8 cellular contexts compared by ENCODE assay signal in the genomic region with DNA sequence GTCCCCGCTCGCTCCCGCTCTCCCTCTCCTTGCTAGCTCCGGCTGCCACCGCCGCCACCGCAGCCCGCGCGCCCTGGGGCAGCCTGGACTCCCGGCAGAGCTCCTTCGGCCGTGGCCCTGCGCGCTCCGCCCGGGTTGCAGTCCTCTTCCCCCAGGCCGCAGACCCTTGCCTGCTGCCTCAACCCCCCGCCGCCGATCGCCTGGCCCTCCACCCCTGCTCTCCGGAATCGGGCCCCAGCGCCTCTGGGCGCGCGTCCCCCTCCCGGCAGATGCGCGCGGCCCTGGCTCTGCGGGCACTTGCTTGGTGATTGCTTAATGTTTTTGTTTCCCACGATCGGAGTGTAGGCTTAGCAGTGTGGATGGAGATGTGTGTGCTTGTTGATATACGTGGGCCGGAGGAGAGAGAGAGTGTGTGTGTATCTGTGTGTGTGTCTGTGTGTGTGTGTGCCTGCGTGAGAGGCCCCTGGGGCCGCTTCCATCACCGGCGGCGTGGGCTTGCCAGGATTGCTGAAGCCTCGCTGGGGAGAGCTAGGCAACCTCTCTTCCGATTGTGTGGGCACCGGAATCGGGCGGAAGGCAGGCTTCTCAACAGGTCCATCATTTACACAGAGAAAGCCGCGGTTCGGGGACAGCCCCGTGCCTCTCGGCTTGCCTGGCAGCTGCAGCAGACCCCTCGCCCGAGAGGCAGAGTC. TPM values are rescaled to one million over a fixed set of nuclear protein-coding genes. Genes with fewer than 3 reads are reported as not detected.
DNase-seq lines count a peak whose midpoint lies in the region; ATAC-seq and TF ChIP-seq lines count a peak whose summit lies in the region.

No MANE protein-coding gene starts in this region.

- POLR2A ChIA-PET in activated naive CD8-positive, alpha-beta T cell treated with anti-CD3 and anti-CD28 coated beads, Interleukin-2, amount 10 ng/mL, durations not matched to agents 7 days and 5 days (lab: Charles Lee) = no interaction called here

- H3K4me3 ChIP-seq in iPS DF 6.9 (ENCODE audit: low read length) (peak overlapping the region; percentile 1; the same call in 1 of the 2 replicates), smooth muscle cell (peak overlapping the region; percentile 36)

- H3K4me1 ChIP-seq in iPS DF 6.9 (ENCODE audit: control insufficient read depth, insufficient read depth, low read length) (peaks cover 11% of the 10 kb centered on the region), smooth muscle cell (ENCODE audit: low read depth) (peaks cover 5% of the 10 kb centered on the region)

- H3F3A ChIP-seq in smooth muscle cell (ENCODE audit: low read depth) = no peaks in the 10 kb centered on the region

- H3K27me3 Mint-ChIP-seq in CD14-positive monocyte (ENCODE audit: low read depth in 3 of 3) = peaks cover 65 to 85% (median 76%) of the 10 kb centered on the region in 3 donors
- H3K27me3 Mint-ChIP-seq in activated naive CD8-positive, alpha-beta T cell treated with anti-CD3 and anti-CD28 coated beads, Interleukin-2, amount 10 ng/mL, durations not matched to agents 7 days and 5 days = peaks cover 60% of the 10 kb centered on the region

- H3K4me3 Mint-ChIP-seq in CD14-positive monocyte = peak overlapping the region; percentile 47 to 85
- peak overlapping the region; percentile 65 for H3K4me3 Mint-ChIP-seq in activated naive CD8-positive, alpha-beta T cell treated with anti-CD3 and anti-CD28 coated beads, Interleukin-2, amount 10 ng/mL, durations not matched to agents 7 days and 5 days

- WGBS in iPS DF 6.9 (ENCODE audit: insufficient coverage, insufficient read length) = no CpG with 5 or more reads among the region's 54 CpGs
- WGBS in smooth muscle cell (ENCODE audit: low lambda C conversion rate) = 6% methylated on average over 44 of the region's 54 CpGs

- DNase-seq in CD14-positive monocyte (ENCODE audit: low spot score) (no peak), NCI-H1105 (lab: John Stamatoyannopoulos, UW) (peak; percentile 23), iPS DF 6.9 (ENCODE audit: low read depth, low spot score) (no peak), smooth muscle cell (lab: John Stamatoyannopoulos, UW; ENCODE audit: unreplicated experiment) (no peak), cerebellum (ENCODE audit: low spot score) (no peak), epidermal melanocyte (ENCODE audit: insufficient read length, low spot score) (no peak), SKM-1 treated with dmso at 0.1 percent for 144 hours (lab: John Stamatoyannopoulos, UW; ENCODE audit: unreplicated experiment) (no peak)
- DNase-seq in activated naive CD8-positive, alpha-beta T cell treated with anti-CD3 and anti-CD28 coated beads, Interleukin-2, amount 10 ng/mL, durations not matched to agents 7 days and 5 days = peak; percentile 40

- H4K20me1 ChIP-seq in smooth muscle cell (ENCODE audit: low read depth) = peaks cover 10% of the 10 kb centered on the region

- peaks cover 27% of the 10 kb centered on the region for H3K4me1 Mint-ChIP-seq in CD14-positive monocyte
- H3K4me1 Mint-ChIP-seq in activated naive CD8-positive, alpha-beta T cell treated with anti-CD3 and anti-CD28 coated beads, Interleukin-2, amount 10 ng/mL, durations not matched to agents 7 days and 5 days = peaks cover 14% of the 10 kb centered on the region

- H3K36me3 Mint-ChIP-seq in CD14-positive monocyte = peaks cover 9% of the 10 kb centered on the region in 2 donors
- H3K36me3 Mint-ChIP-seq in activated naive CD8-positive, alpha-beta T cell treated with anti-CD3 and anti-CD28 coated beads, Interleukin-2, amount 10 ng/mL, durations not matched to agents 7 days and 5 days = no peaks in the 10 kb centered on the region

- TF ChIP-seq CTCF in CD14-positive monocyte (IDR thresholded peaks at IDR 0.05) (no peak), smooth muscle cell (IDR thresholded peaks at IDR 0.05; ENCODE audit: borderline replicate concordance, insufficient read depth, poor library complexity, severe bottlenecking) (no peak)

- H2AFZ ChIP-seq in smooth muscle cell (ENCODE audit: low read depth) = no peak overlapping the region

- intact Hi-C loops in CD14-positive monocyte (cut with micrococcal nuclease) = loop anchor here (10.0 kb wide), 2 partner anchors 328 to 338 kb away; no protein-coding TSS in a partner anchor

- H3K27ac Mint-ChIP-seq in CD14-positive monocyte = peak overlapping the region in 1 of 7 donors; percentile 14
- no peak overlapping the region for H3K27ac Mint-ChIP-seq in activated naive CD8-positive, alpha-beta T cell treated with anti-CD3 and anti-CD28 coated beads, Interleukin-2, amount 10 ng/mL, durations not matched to agents 7 days and 5 days

- H3K4me2 ChIP-seq in smooth muscle cell = peak overlapping the region; percentile 80

- H3K36me3 ChIP-seq in iPS DF 6.9 (ENCODE audit: control insufficient read depth, insufficient read depth, low read length) = no peaks in the 10 kb centered on the region
- H3K36me3 ChIP-seq in smooth muscle cell (ENCODE audit: low read depth) = no peaks in the 10 kb centered on the region

- ATAC-seq in activated naive CD8-positive, alpha-beta T cell treated with anti-CD3 and anti-CD28 coated beads, Interleukin-2, amount 10 ng/mL, durations not matched to agents 7 days and 5 days (ENCODE audit: low read depth) = no peak

- no peaks in the 10 kb centered on the region for H3K9me3 ChIP-seq in iPS DF 6.9 (ENCODE audit: control insufficient read depth, insufficient read depth, low read length)
- H3K9me3 ChIP-seq in smooth muscle cell (replicated peaks; ENCODE audit: low read depth) = no peaks in the 10 kb centered on the region

- H3K79me2 ChIP-seq in smooth muscle cell (ENCODE audit: low read depth) = no peaks in the 10 kb centered on the region

- H3K27ac ChIP-seq in iPS DF 6.9 (ENCODE audit: low read length) = no peak overlapping the region
- no peak overlapping the region for H3K27ac ChIP-seq in smooth muscle cell (ENCODE audit: low read depth)

- H3K9me3 Mint-ChIP-seq in CD14-positive monocyte = peaks cover 0 to 31% (median 8%) of the 10 kb centered on the region in 7 donors
- H3K9me3 Mint-ChIP-seq in activated naive CD8-positive, alpha-beta T cell treated with anti-CD3 and anti-CD28 coated beads, Interleukin-2, amount 10 ng/mL, durations not matched to agents 7 days and 5 days = no peaks in the 10 kb centered on the region

- no peak overlapping the region for H3K9ac ChIP-seq in smooth muscle cell (ENCODE audit: low read depth)

- H3K27me3 ChIP-seq in iPS DF 6.9 (ENCODE audit: control insufficient read depth, insufficient read depth, low read length) (peaks cover 58% of the 10 kb centered on the region), smooth muscle cell (ENCODE audit: low read depth) (peaks cover 81% of the 10 kb centered on the region)

RNA-seq across cellular contexts. Expression of gene INHBB, which starts 0.9 kb away (rescaled TPM):
- polyA plus RNA-seq in CD14-positive monocyte (not detected), smooth muscle cell (0.06 and 0.53 TPM in 2 replicates)
- total RNA-seq in activated naive CD8-positive, alpha-beta T cell treated with anti-CD3 and anti-CD28 coated beads, Interleukin-2, amount 10 ng/mL, durations not matched to agents 7 days and 5 days = not detected
- total RNA-seq in smooth muscle cell (0.09 TPM in 1 of 2 replicates, not detected in the other), cerebellum (6.1 TPM)

Comparison
In these comparisons a context has a peak if more than half of its experiments do, and no peak if none do; other contexts are left out.
1. DNase-seq: peak in NCI-H1105 (single experiment) and activated naive CD8-positive, alpha-beta T cell treated with anti-CD3 and anti-CD28 coated beads, Interleukin-2, amount 10 ng/mL, durations not matched to agents 7 days and 5 days (single experiment); none in CD14-positive monocyte (single experiment), iPS DF 6.9 (single experiment), smooth muscle cell (single experiment), cerebellum (single experiment), epidermal melanocyte (single experiment) and SKM-1 treated with dmso at 0.1 percent for 144 hours (single experiment).